1 cellular context compared by ENCODE assay signal in genomic region chr4:40221744-40222143, GRCh38.
TF ChIP-seq lines count a peak whose summit lies in the region.

No MANE protein-coding gene starts in this region.

TF ChIP-seq in GM12878, 131 proteins besides CTCF, POLR2A, EP300 and RAD21:
- TF ChIP-seq SPI1 (IDR thresholded peaks at IDR 0.05; ENCODE audit: borderline replicate concordance, insufficient read depth, low read depth, low read length) (peak; percentile 54; the same call in 1 of the 2 replicates), ZBTB11 (CRISPR knock-in tag; IDR thresholded peaks at IDR 0.05) (no peak), ZNF24 (IDR thresholded peaks at IDR 0.05) (peak; percentile 53; the same call in 1 of the 2 replicates)
